Comparison of ENCODE assay signal across 8 cellular contexts in the genomic region with DNA sequence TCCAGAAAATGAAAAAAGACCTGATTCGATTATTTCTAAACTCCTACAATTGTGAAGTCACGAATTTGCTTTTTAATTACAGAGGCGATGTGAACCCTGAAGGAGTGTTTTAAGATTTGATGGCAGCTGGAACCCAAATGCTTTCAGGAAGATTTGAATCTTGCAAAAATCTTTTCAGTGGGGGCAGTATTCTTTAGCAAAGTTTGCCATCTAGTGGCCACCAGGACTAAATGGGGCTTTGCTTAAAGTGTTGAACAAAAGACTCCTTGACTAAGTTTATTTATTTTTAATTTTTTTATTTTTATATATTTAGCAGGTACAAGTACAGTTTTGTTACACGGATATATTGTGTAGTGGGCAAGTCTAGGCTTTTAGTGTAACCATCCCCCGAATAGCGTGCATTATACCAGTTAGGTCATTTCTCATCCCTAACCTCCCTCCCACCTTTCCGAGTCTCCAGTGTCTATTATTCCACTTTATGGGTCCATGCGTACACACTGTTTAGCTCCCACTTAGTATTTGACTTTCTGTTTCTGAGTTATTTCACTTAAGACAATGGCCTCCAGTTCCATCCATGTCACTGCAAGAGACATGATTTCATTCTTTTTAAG.
A peak's percentile ranks its signal among the peaks of the same experiment; 100 is the strongest.
DNase-seq lines count a peak whose midpoint lies in the region; ATAC-seq and TF ChIP-seq lines count a peak whose summit lies in the region.

No MANE protein-coding gene starts in this region.

- CTCF ChIA-PET in CD4-positive, alpha-beta T cell (lab: Charles Lee): no interaction called here
- CTCF ChIA-PET in naive thymus-derived CD4-positive, alpha-beta T cell (lab: Charles Lee): no interaction called here

- H3K36me3 ChIP-seq in HAP-1 (replicated peaks): no peaks in the 10 kb centered on the region; the same call in 1 of the 2 replicates
- H3K36me3 ChIP-seq in left ventricle myocardium inferior: no peaks in the 10 kb centered on the region
- H3K36me3 ChIP-seq in transverse colon: no peaks in the 10 kb centered on the region
- H3K36me3 ChIP-seq in naive thymus-derived CD4-positive, alpha-beta T cell (ENCODE audit: control insufficient read depth in 2 of 3, insufficient read depth in 3 of 3, low read length in 3 of 3): no peaks in the 10 kb centered on the region

- H3K9me3 ChIP-seq in CD4-positive, alpha-beta T cell (ENCODE audit: control insufficient read depth, low read length): no peaks in the 10 kb centered on the region
- H3K9me3 ChIP-seq in HAP-1 (0 out of 2 replicates have a peak, but pooled peaks cover 3% of the 10 kb centered on the region), left ventricle myocardium inferior (replicated peaks) (no peaks in the 10 kb centered on the region), transverse colon (no peaks in the 10 kb centered on the region)
- H3K9me3 ChIP-seq in naive thymus-derived CD4-positive, alpha-beta T cell (ENCODE audit: control insufficient read depth in 2 of 3, low read length in 3 of 3): no peaks in the 10 kb centered on the region

- 53 to 59% methylated on average over 7 to 8 of the region's 8 CpGs for WGBS in transverse colon (ENCODE audit: low coverage in 1 of 2), 2 donors

- no peaks in the 10 kb centered on the region for H3K4me1 Mint-ChIP-seq in CD4-positive, alpha-beta T cell (ENCODE audit: low read depth)
- no peaks in the 10 kb centered on the region for H3K4me1 Mint-ChIP-seq in activated CD4-positive, alpha-beta T cell treated with anti-CD3 and anti-CD28 coated beads, Interleukin-2, amount 10 ng/mL, durations not matched to agents 24 days and 14 days
- no peaks in the 10 kb centered on the region for H3K4me1 Mint-ChIP-seq in naive thymus-derived CD4-positive, alpha-beta T cell

- H3K4me1 ChIP-seq in HAP-1: peaks cover 8% of the 10 kb centered on the region
- peaks cover 27% of the 10 kb centered on the region for H3K4me1 ChIP-seq in left ventricle myocardium inferior
- H3K4me1 ChIP-seq in transverse colon: peaks cover 0 to 6% (median 0%) of the 10 kb centered on the region in 4 donors
- H3K4me1 ChIP-seq in naive thymus-derived CD4-positive, alpha-beta T cell (ENCODE audit: control insufficient read depth in 2 of 2, insufficient read depth in 2 of 2, low read length in 2 of 2): no peaks in the 10 kb centered on the region

- H3K4me3 Mint-ChIP-seq in CD4-positive, alpha-beta T cell: no peak overlapping the region
- H3K4me3 Mint-ChIP-seq in activated CD4-positive, alpha-beta T cell treated with anti-CD3 and anti-CD28 coated beads, Interleukin-2, amount 10 ng/mL, durations not matched to agents 24 days and 14 days: no peak overlapping the region
- no peak overlapping the region for H3K4me3 Mint-ChIP-seq in naive thymus-derived CD4-positive, alpha-beta T cell

- H3K9me3 Mint-ChIP-seq in CD4-positive, alpha-beta T cell: no peaks in the 10 kb centered on the region
- no peaks in the 10 kb centered on the region for H3K9me3 Mint-ChIP-seq in activated CD4-positive, alpha-beta T cell treated with anti-CD3 and anti-CD28 coated beads, Interleukin-2, amount 10 ng/mL, durations not matched to agents 24 days and 14 days
- peaks cover 0 to 7% (median 0%) of the 10 kb centered on the region in 11 donors for H3K9me3 Mint-ChIP-seq in naive thymus-derived CD4-positive, alpha-beta T cell

- TF ChIP-seq POLR2A in transverse colon (IDR thresholded peaks at IDR 0.05): no peak

- in situ Hi-C loops in HAP-1 (cut with MboI; ENCODE audit: low sequenced_read_pairs) (loop anchor here (10.0 kb wide), 1 partner anchor 634 kb away; no protein-coding TSS in a partner anchor), transverse colon (cut with MboI; ENCODE audit: low pct_ligation_motif_present in 1 of 4, low pct_unique_long_range_greater_than_20kb in 1 of 4, low sequenced_read_pairs in 3 of 4) (loop anchor here in 3 of 4 donors (10.0 to 25.0 kb wide), 5 partner anchors 384 to 634 kb away; partner anchors contain the start of gene HACD1 (in 1 of the 3))

- DNase-seq in CD4-positive, alpha-beta T cell: no peak
- DNase-seq in HAP-1 (ENCODE audit: low spot score in 2 of 2) (peak; percentile 32 to 60), T1000 (lab: John Stamatoyannopoulos, UW) (peak; percentile 68), left ventricle myocardium inferior (no peak), transverse colon (no peak)
- DNase-seq in activated CD4-positive, alpha-beta T cell treated with anti-CD3 and anti-CD28 coated beads, Interleukin-2, amount 10 ng/mL, durations not matched to agents 24 days and 14 days: no peak
- no peak for DNase-seq in naive thymus-derived CD4-positive, alpha-beta T cell

- TF ChIP-seq EP300 in transverse colon (IDR thresholded peaks at IDR 0.05; ENCODE audit: low read depth): no peak

- H3K27me3 ChIP-seq in CD4-positive, alpha-beta T cell (ENCODE audit: control insufficient read depth, insufficient read depth, low read length): no peaks in the 10 kb centered on the region
- H3K27me3 ChIP-seq in HAP-1 (ENCODE audit: low read depth): no peaks in the 10 kb centered on the region
- H3K27me3 ChIP-seq in left ventricle myocardium inferior (ENCODE audit: low read depth): no peaks in the 10 kb centered on the region
- H3K27me3 ChIP-seq in transverse colon: no peaks in the 10 kb centered on the region
- no peaks in the 10 kb centered on the region for H3K27me3 ChIP-seq in naive thymus-derived CD4-positive, alpha-beta T cell (ENCODE audit: control insufficient read depth in 2 of 2, insufficient read depth in 2 of 2, low read length in 2 of 2)

- intact Hi-C loops in CD4-positive, alpha-beta T cell (cut with DNase I, micrococcal nuclease): loop anchor here in 1 of 2 experiments (5.0 kb wide), 1 partner anchor 632 kb away; no protein-coding TSS in a partner anchor
- intact Hi-C loops in left ventricle myocardium inferior (cut with micrococcal nuclease): no loop called here
- intact Hi-C loops in transverse colon (cut with DNase I; ENCODE audit: low total_unique reads): no loop called here
- intact Hi-C loops in activated CD4-positive, alpha-beta T cell treated with anti-CD3 and anti-CD28 coated beads, Interleukin-2, amount 10 ng/mL, durations not matched to agents 24 days and 14 days (cut with micrococcal nuclease): no loop called here
- intact Hi-C loops in naive thymus-derived CD4-positive, alpha-beta T cell (cut with micrococcal nuclease): no loop called here

- peaks cover 10% of the 10 kb centered on the region for H3K27me3 Mint-ChIP-seq in CD4-positive, alpha-beta T cell
- H3K27me3 Mint-ChIP-seq in activated CD4-positive, alpha-beta T cell treated with anti-CD3 and anti-CD28 coated beads, Interleukin-2, amount 10 ng/mL, durations not matched to agents 24 days and 14 days: no peaks in the 10 kb centered on the region
- peaks cover 0 to 9% (median 4%) of the 10 kb centered on the region in 5 donors for H3K27me3 Mint-ChIP-seq in naive thymus-derived CD4-positive, alpha-beta T cell

- no peak overlapping the region for H3K27ac ChIP-seq in CD4-positive, alpha-beta T cell (ENCODE audit: low read depth, low read length)
- H3K27ac ChIP-seq in left ventricle myocardium inferior (replicated peaks) (no peak overlapping the region), transverse colon (peak overlapping the region in 1 of 4 donors; percentile 7)
- no peak overlapping the region for H3K27ac ChIP-seq in naive thymus-derived CD4-positive, alpha-beta T cell (ENCODE audit: low read depth, low read length)

- POLR2A ChIA-PET in CD4-positive, alpha-beta T cell (lab: Charles Lee): no interaction called here
- POLR2A ChIA-PET in naive thymus-derived CD4-positive, alpha-beta T cell (lab: Charles Lee): no interaction called here

- H3K36me3 Mint-ChIP-seq in CD4-positive, alpha-beta T cell (ENCODE audit: low read depth): no peaks in the 10 kb centered on the region
- no peaks in the 10 kb centered on the region for H3K36me3 Mint-ChIP-seq in activated CD4-positive, alpha-beta T cell treated with anti-CD3 and anti-CD28 coated beads, Interleukin-2, amount 10 ng/mL, durations not matched to agents 24 days and 14 days (ENCODE audit: low read depth)
- H3K36me3 Mint-ChIP-seq in naive thymus-derived CD4-positive, alpha-beta T cell: no peaks in the 10 kb centered on the region

- no peak overlapping the region for H3K4me3 ChIP-seq in HAP-1
- no peak overlapping the region for H3K4me3 ChIP-seq in left ventricle myocardium inferior
- no peak overlapping the region for H3K4me3 ChIP-seq in transverse colon
- no peak overlapping the region for H3K4me3 ChIP-seq in naive thymus-derived CD4-positive, alpha-beta T cell (ENCODE audit: low read length)

- ATAC-seq in CD4-positive, alpha-beta T cell (ENCODE audit: poor library complexity): no peak
- no peak for ATAC-seq in naive thymus-derived CD4-positive, alpha-beta T cell
- ATAC-seq in GM21529 (IDR thresholded peaks at IDR 0.05; ENCODE audit: unreplicated experiment): no peak

- TF ChIP-seq CTCF in CD4-positive, alpha-beta T cell (IDR thresholded peaks at IDR 0.05): peak; percentile 27
- peak; percentile 65 for TF ChIP-seq CTCF in left ventricle myocardium inferior (IDR thresholded peaks at IDR 0.05; ENCODE audit: borderline replicate concordance)
- peak; percentile 50 to 71 (median 60) for TF ChIP-seq CTCF in transverse colon (IDR thresholded peaks at IDR 0.05)

- no peak overlapping the region for H3K27ac Mint-ChIP-seq in CD4-positive, alpha-beta T cell
- no peak overlapping the region for H3K27ac Mint-ChIP-seq in activated CD4-positive, alpha-beta T cell treated with anti-CD3 and anti-CD28 coated beads, Interleukin-2, amount 10 ng/mL, durations not matched to agents 24 days and 14 days
- H3K27ac Mint-ChIP-seq in naive thymus-derived CD4-positive, alpha-beta T cell: no peak overlapping the region

Comparison
In these comparisons a context has a peak if more than half of its experiments do, and no peak if none do; other contexts are left out.
1. DNase-seq: peak in HAP-1 (2 of 2) and T1000 (single experiment); none in CD4-positive, alpha-beta T cell (0 of 10), left ventricle myocardium inferior (single experiment), transverse colon (single experiment), activated CD4-positive, alpha-beta T cell treated with anti-CD3 and anti-CD28 coated beads, Interleukin-2, amount 10 ng/mL, durations not matched to agents 24 days and 14 days (single experiment) and naive thymus-derived CD4-positive, alpha-beta T cell (0 of 9).
2. Peak in every context shown above with its lines, with median percentiles within 50 percentile points of each other: CTCF ChIP-seq.